ENCODE assay signal across 14 cellular contexts in genomic region chr2:202169131-202169530, GRCh38.
DNase-seq lines count a peak whose midpoint lies in the region; ATAC-seq and TF ChIP-seq lines count a peak whose summit lies in the region.
"Had no signal": no experiment of that assay in that cellular context is flagged by ENCODE, and none has a peak within 500 bp of the region (broad histone marks: within the 10 kb centered on the region; RNA-seq: fewer than 3 reads in every experiment).

No MANE protein-coding gene starts in this region.

- no peaks in the 10 kb centered on the region for H3K9me3 Mint-ChIP-seq in activated CD4-positive, alpha-beta T cell treated with anti-CD3 and anti-CD28 coated beads for 36 hours (ENCODE audit: low read depth)
- H3K9me3 Mint-ChIP-seq in activated CD4-positive, alpha-beta T cell treated with anti-CD3 and anti-CD28 coated beads, Interleukin-2, amount 10 ng/mL, durations not matched to agents 24 days and 14 days, result no peaks in the 10 kb centered on the region
- no peaks in the 10 kb centered on the region for H3K9me3 Mint-ChIP-seq in activated naive CD8-positive, alpha-beta T cell treated with anti-CD3 and anti-CD28 coated beads, Interleukin-2, amount 50 U/mL, for 24 hours
- no peaks in the 10 kb centered on the region for H3K9me3 Mint-ChIP-seq in activated naive CD8-positive, alpha-beta T cell treated with anti-CD3 and anti-CD28 coated beads for 36 hours
- H3K9me3 Mint-ChIP-seq: CD8-positive, alpha-beta memory T cell had no signal

- H3K27ac ChIP-seq in coronary artery, result no peak overlapping the region
- H3K27ac ChIP-seq: 22Rv1, BLaER1 had no signal

- CTCF ChIA-PET in activated CD4-positive, alpha-beta T cell treated with anti-CD3 and anti-CD28 coated beads for 36 hours (lab: Charles Lee), result interaction anchor here (0.6 to 1.9 kb wide), 3 partner anchors 10 to 736 kb away, joined by 3 to 11 read pairs (median 3); no protein-coding TSS in a partner anchor

- H3K4me3 Mint-ChIP-seq in activated CD4-positive, alpha-beta T cell treated with anti-CD3 and anti-CD28 coated beads for 36 hours, result no peak overlapping the region
- no peak overlapping the region for H3K4me3 Mint-ChIP-seq in activated CD4-positive, alpha-beta T cell treated with anti-CD3 and anti-CD28 coated beads, Interleukin-2, amount 10 ng/mL, durations not matched to agents 24 days and 14 days
- no peak overlapping the region for H3K4me3 Mint-ChIP-seq in activated naive CD8-positive, alpha-beta T cell treated with anti-CD3 and anti-CD28 coated beads, Interleukin-2, amount 50 U/mL, for 24 hours
- H3K4me3 Mint-ChIP-seq in activated naive CD8-positive, alpha-beta T cell treated with anti-CD3 and anti-CD28 coated beads for 36 hours, result no peak overlapping the region
- H3K4me3 Mint-ChIP-seq: CD8-positive, alpha-beta memory T cell had no signal

- no peaks in the 10 kb centered on the region for H3K36me3 Mint-ChIP-seq in activated CD4-positive, alpha-beta T cell treated with anti-CD3 and anti-CD28 coated beads for 36 hours (ENCODE audit: low read depth)
- no peaks in the 10 kb centered on the region for H3K36me3 Mint-ChIP-seq in activated CD4-positive, alpha-beta T cell treated with anti-CD3 and anti-CD28 coated beads, Interleukin-2, amount 10 ng/mL, durations not matched to agents 24 days and 14 days (ENCODE audit: low read depth)
- H3K36me3 Mint-ChIP-seq in activated naive CD8-positive, alpha-beta T cell treated with anti-CD3 and anti-CD28 coated beads, Interleukin-2, amount 50 U/mL, for 24 hours (ENCODE audit: low read depth), result no peaks in the 10 kb centered on the region
- H3K36me3 Mint-ChIP-seq in activated naive CD8-positive, alpha-beta T cell treated with anti-CD3 and anti-CD28 coated beads for 36 hours, result no peaks in the 10 kb centered on the region
- H3K36me3 Mint-ChIP-seq: CD8-positive, alpha-beta memory T cell had no signal

- DNase-seq in activated CD4-positive, alpha-beta T cell treated with anti-CD3 and anti-CD28 coated beads for 36 hours, result no peak
- DNase-seq in activated CD4-positive, alpha-beta T cell treated with anti-CD3 and anti-CD28 coated beads, Interleukin-2, amount 10 ng/mL, durations not matched to agents 24 days and 14 days, result no peak
- DNase-seq in activated naive CD8-positive, alpha-beta T cell treated with anti-CD3 and anti-CD28 coated beads, Interleukin-2, amount 50 U/mL, for 24 hours, result no peak
- DNase-seq in activated naive CD8-positive, alpha-beta T cell treated with anti-CD3 and anti-CD28 coated beads for 36 hours, result no peak
- peak; percentile 24 for DNase-seq in coronary artery (ENCODE audit: low spot score)
- no peak for DNase-seq in AG20443 (ENCODE audit: low spot score)
- DNase-seq in DMS114 treated with DMSO at 0.1 percent for 48 hours (lab: John Stamatoyannopoulos, UW; ENCODE audit: unreplicated experiment), result no peak
- DNase-seq: AML-193; Caco-2; CD8-positive, alpha-beta memory T cell; DMS53 had no signal

- POLR2A ChIA-PET in activated CD4-positive, alpha-beta T cell treated with anti-CD3 and anti-CD28 coated beads for 36 hours (lab: Charles Lee), result no interaction called here

- H3K27me3 Mint-ChIP-seq in activated CD4-positive, alpha-beta T cell treated with anti-CD3 and anti-CD28 coated beads for 36 hours, result peaks cover 12% of the 10 kb centered on the region
- peaks cover 4% of the 10 kb centered on the region for H3K27me3 Mint-ChIP-seq in activated CD4-positive, alpha-beta T cell treated with anti-CD3 and anti-CD28 coated beads, Interleukin-2, amount 10 ng/mL, durations not matched to agents 24 days and 14 days
- peaks cover 13% of the 10 kb centered on the region for H3K27me3 Mint-ChIP-seq in activated naive CD8-positive, alpha-beta T cell treated with anti-CD3 and anti-CD28 coated beads, Interleukin-2, amount 50 U/mL, for 24 hours
- peaks cover 20% of the 10 kb centered on the region for H3K27me3 Mint-ChIP-seq in activated naive CD8-positive, alpha-beta T cell treated with anti-CD3 and anti-CD28 coated beads for 36 hours

- H3K4me1 Mint-ChIP-seq in activated CD4-positive, alpha-beta T cell treated with anti-CD3 and anti-CD28 coated beads for 36 hours, result peaks cover 24% of the 10 kb centered on the region
- H3K4me1 Mint-ChIP-seq in activated CD4-positive, alpha-beta T cell treated with anti-CD3 and anti-CD28 coated beads, Interleukin-2, amount 10 ng/mL, durations not matched to agents 24 days and 14 days, result peaks cover 21% of the 10 kb centered on the region
- H3K4me1 Mint-ChIP-seq in activated naive CD8-positive, alpha-beta T cell treated with anti-CD3 and anti-CD28 coated beads, Interleukin-2, amount 50 U/mL, for 24 hours, result peaks cover 25% of the 10 kb centered on the region
- H3K4me1 Mint-ChIP-seq in activated naive CD8-positive, alpha-beta T cell treated with anti-CD3 and anti-CD28 coated beads for 36 hours, result peaks cover 28% of the 10 kb centered on the region

- H3K4me3 ChIP-seq in coronary artery, result no peak overlapping the region
- H3K4me3 ChIP-seq: BLaER1 had no signal

- intact Hi-C loops in activated CD4-positive, alpha-beta T cell treated with anti-CD3 and anti-CD28 coated beads for 36 hours (cut with DNase I, micrococcal nuclease), result no loop called here
- intact Hi-C loops in activated CD4-positive, alpha-beta T cell treated with anti-CD3 and anti-CD28 coated beads, Interleukin-2, amount 10 ng/mL, durations not matched to agents 24 days and 14 days (cut with micrococcal nuclease), result no loop called here

- TF ChIP-seq CTCF in coronary artery (IDR thresholded peaks at IDR 0.05), result no peak

- peak; percentile 49 for ATAC-seq in activated CD4-positive, alpha-beta T cell treated with anti-CD3 and anti-CD28 coated beads for 36 hours
- peak; percentile 41 for ATAC-seq in activated naive CD8-positive, alpha-beta T cell treated with anti-CD3 and anti-CD28 coated beads, Interleukin-2, amount 50 U/mL, for 24 hours
- no peak for ATAC-seq in HG02571 (IDR thresholded peaks at IDR 0.05; ENCODE audit: unreplicated experiment)

- H3K27ac Mint-ChIP-seq in activated CD4-positive, alpha-beta T cell treated with anti-CD3 and anti-CD28 coated beads for 36 hours, result no peak overlapping the region
- H3K27ac Mint-ChIP-seq in activated CD4-positive, alpha-beta T cell treated with anti-CD3 and anti-CD28 coated beads, Interleukin-2, amount 10 ng/mL, durations not matched to agents 24 days and 14 days, result no peak overlapping the region
- no peak overlapping the region for H3K27ac Mint-ChIP-seq in activated naive CD8-positive, alpha-beta T cell treated with anti-CD3 and anti-CD28 coated beads, Interleukin-2, amount 50 U/mL, for 24 hours
- no peak overlapping the region for H3K27ac Mint-ChIP-seq in activated naive CD8-positive, alpha-beta T cell treated with anti-CD3 and anti-CD28 coated beads for 36 hours
